Comparison of ENCODE assay signal across 18 cellular contexts in genomic region chr2:128234613-128235012, GRCh38.
DNase-seq lines count a peak whose midpoint lies in the region; ATAC-seq and TF ChIP-seq lines count a peak whose summit lies in the region.
"Had no signal": no experiment of that assay in that cellular context is flagged by ENCODE, and none has a peak within 500 bp of the region (broad histone marks: within the 10 kb centered on the region; RNA-seq: fewer than 3 reads in every experiment).

No MANE protein-coding gene starts in this region.

- H3K27me3 Mint-ChIP-seq in type B pancreatic cell, result peaks cover 7% of the 10 kb centered on the region

- intact Hi-C loops in left cardiac atrium (cut with DNase I), result loop anchor here in 1 of 2 donors (5.0 to 10.0 kb wide), 2 partner anchors 52 to 170 kb away; no protein-coding TSS in a partner anchor

- H3K9me3 Mint-ChIP-seq in type B pancreatic cell, result no peaks in the 10 kb centered on the region

- peak; percentile 21 for DNase-seq in DMS 273 (lab: John Stamatoyannopoulos, UW; ENCODE audit: unreplicated experiment)
- DNase-seq in DMS 273 treated with DMSO at 0.1 percent for 48 hours (lab: John Stamatoyannopoulos, UW), result no peak
- peak; percentile 66 for DNase-seq in NCI-H69 (lab: John Stamatoyannopoulos, UW)
- DNase-seq in mesenteric fat pad (ENCODE audit: low spot score), result peak; percentile 69
- DNase-seq in type B pancreatic cell (ENCODE audit: extremely low spot score, unreplicated experiment), result no peak
- DNase-seq in activated T-cell treated with anti-CD3 and anti-CD28 coated beads for 4 hours, result no peak
- DNase-seq in left cardiac atrium, result no peak
- DNase-seq in amygdala (lab: John Stamatoyannopoulos, UW), result no peak
- DNase-seq: Caco-2, KBM-7, NCI-H1105, NCI-H1930, NCI-H2171, NCI-H446 treated with DMSO at 0.1 percent for 48 hours, NCI-H82, OCI-M1, Right ventricle myocardium superior had no signal

- H3K4me3 Mint-ChIP-seq in type B pancreatic cell, result peak overlapping the region; percentile 49

- H3K36me3 Mint-ChIP-seq in type B pancreatic cell, result no peaks in the 10 kb centered on the region

- H3K27ac Mint-ChIP-seq in type B pancreatic cell, result no peak overlapping the region

- TF ChIP-seq CTCF in type B pancreatic cell (conservative IDR thresholded peaks at IDR 0.05), result no peak

- ATAC-seq in left cardiac atrium, result no peak
- ATAC-seq: HepG2 had no signal

- H3K4me1 Mint-ChIP-seq in type B pancreatic cell (ENCODE audit: unreplicated experiment), result peaks cover 7% of the 10 kb centered on the region

Comparison
In these comparisons a context has a peak if more than half of its experiments do, and no peak if none do; other contexts are left out.
1. DNase-seq: peak in DMS 273 (single experiment), NCI-H69 (single experiment) and mesenteric fat pad (single experiment); none in DMS 273 treated with DMSO at 0.1 percent for 48 hours (single experiment), type B pancreatic cell (single experiment), activated T-cell treated with anti-CD3 and anti-CD28 coated beads for 4 hours (single experiment), left cardiac atrium (single experiment) and amygdala (0 of 56).